ENCODE assay signal across 23 cellular contexts in the genomic region with DNA sequence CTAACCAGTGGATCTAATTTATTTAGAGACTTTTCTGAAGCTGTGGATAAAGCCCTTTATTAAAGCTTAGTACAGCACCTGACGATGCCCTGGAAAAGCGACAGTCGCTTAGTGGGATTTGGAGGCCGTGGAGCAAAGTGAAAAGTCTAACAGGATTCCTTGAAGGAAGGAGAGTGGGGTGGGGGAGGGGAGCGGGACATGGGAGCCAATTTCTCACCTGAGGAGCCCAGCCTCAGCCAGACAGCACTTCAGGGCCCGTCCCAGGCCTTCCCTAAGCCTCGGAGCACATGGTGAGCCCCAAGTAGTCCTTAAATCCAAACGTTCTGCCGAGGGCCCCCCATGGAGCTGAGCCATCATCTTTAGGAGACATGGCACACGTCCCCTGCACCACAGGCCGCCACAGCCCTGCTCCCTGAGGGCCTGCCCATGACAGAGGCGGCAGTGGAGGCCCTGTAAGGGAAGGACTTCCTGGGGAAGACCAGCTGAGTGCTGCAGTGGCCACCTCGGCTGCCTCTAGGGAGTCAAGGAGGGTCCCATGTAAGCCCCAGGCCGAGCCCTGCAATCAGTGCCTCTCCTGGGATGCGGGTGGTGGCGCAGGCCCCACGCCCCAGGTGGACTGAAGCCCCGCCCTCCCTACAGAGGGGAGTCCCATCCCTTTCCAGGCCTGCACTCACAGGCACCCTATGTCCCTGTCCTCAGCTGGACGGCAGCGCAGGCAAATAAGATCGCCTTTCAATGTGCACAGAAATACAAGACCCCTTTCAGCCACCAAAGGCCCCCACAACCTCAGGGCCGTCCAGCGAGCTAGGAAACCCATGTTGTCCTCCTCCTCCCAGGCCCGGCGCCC.
A peak's percentile ranks its signal among the peaks of the same experiment; 100 is the strongest.
DNase-seq lines count a peak whose midpoint lies in the region; ATAC-seq, FAIRE-seq and TF ChIP-seq lines count a peak whose summit lies in the region.
"Had no signal": no experiment of that assay in that cellular context is flagged by ENCODE, and none has a peak within 500 bp of the region (broad histone marks: within the 10 kb centered on the region; RNA-seq: fewer than 3 reads in every experiment).

No MANE protein-coding gene starts in this region.

- peaks cover 0 to 6% (median 4%) of the 10 kb centered on the region in 12 donors for H3K4me1 ChIP-seq in heart left ventricle
- peaks cover 0 to 7% (median 5%) of the 10 kb centered on the region in 9 donors for H3K4me1 ChIP-seq in heart right ventricle
- H3K4me1 ChIP-seq in left ventricle myocardium inferior, result peaks cover 7% of the 10 kb centered on the region
- no peaks in the 10 kb centered on the region for H3K4me1 ChIP-seq in osteoblast (ENCODE audit: insufficient read depth, low read length)
- H3K4me1 ChIP-seq: adrenal gland, prostate gland, testis had no signal

- H3K4me2 ChIP-seq in osteoblast (ENCODE audit: insufficient read depth, low read length), result no peak overlapping the region

- H2AFZ ChIP-seq in osteoblast (ENCODE audit: low read length), result no peak overlapping the region

- TF ChIP-seq CTCF in heart left ventricle (IDR thresholded peaks at IDR 0.05) (no peak), heart right ventricle (IDR thresholded peaks at IDR 0.05) (no peak), left ventricle myocardium inferior (IDR thresholded peaks at IDR 0.05; ENCODE audit: borderline replicate concordance) (no peak), osteoblast (IDR thresholded peaks at IDR 0.05; ENCODE audit: extremely low read depth, low read depth, low read length) (no peak)

- H4K20me1 ChIP-seq in osteoblast (ENCODE audit: insufficient read depth, low read length), result peaks cover 6% of the 10 kb centered on the region

- intact Hi-C loops in heart left ventricle (cut with DNase I) (no loop called here), heart right ventricle (cut with DNase I) (no loop called here), left ventricle myocardium inferior (cut with micrococcal nuclease) (no loop called here)

- H3K9me3 ChIP-seq in heart left ventricle, result no peaks in the 10 kb centered on the region
- H3K9me3 ChIP-seq in heart right ventricle, result peaks cover 0 to 7% (median 0%) of the 10 kb centered on the region in 11 donors
- H3K9me3 ChIP-seq in left ventricle myocardium inferior (replicated peaks), result no peaks in the 10 kb centered on the region
- no peaks in the 10 kb centered on the region for H3K9me3 ChIP-seq in osteoblast (ENCODE audit: low read depth, low read length)
- H3K9me3 ChIP-seq: adrenal gland, prostate gland, testis had no signal

- TF ChIP-seq POLR2A in heart left ventricle (IDR thresholded peaks at IDR 0.05), result no peak

- no peaks in the 10 kb centered on the region for H3K27me3 ChIP-seq in heart left ventricle
- H3K27me3 ChIP-seq in heart right ventricle, result no peaks in the 10 kb centered on the region
- no peaks in the 10 kb centered on the region for H3K27me3 ChIP-seq in left ventricle myocardium inferior (ENCODE audit: low read depth)
- H3K27me3 ChIP-seq in osteoblast (ENCODE audit: insufficient read depth, low read length), result no peaks in the 10 kb centered on the region
- H3K27me3 ChIP-seq: adrenal gland, brain microvascular endothelial cell, testis had no signal

- peak in 3 of 5 donors; percentile 18 to 49 (median 19) for DNase-seq in heart left ventricle
- DNase-seq in heart right ventricle, result no peak
- DNase-seq in left ventricle myocardium inferior, result peak; percentile 12
- DNase-seq in osteoblast (ENCODE audit: insufficient read length, low spot score, missing footprints), result peak; percentile 74
- DNase-seq in urothelium cell line (ENCODE audit: low spot score), result no peak
- no peak for DNase-seq in midbrain (lab: John Stamatoyannopoulos, UW)
- DNase-seq in NOMO-1 treated with DMSO at 0.1 percent for 48 hours (lab: John Stamatoyannopoulos, UW; ENCODE audit: unreplicated experiment), result no peak
- DNase-seq: activated CD4-positive, alpha-beta T cell treated with anti-CD3 and anti-CD28 coated beads, Interleukin-2, amount 50 U/mL, for 1 hour; brain microvascular endothelial cell; CD8-positive, alpha-beta T cell; effector CD4-positive, alpha-beta T cell; NCI-H1417 treated with DMSO at 0.1 percent for 48 hours; NCI-H2081 treated with DMSO at 0.1 percent for 48 hours; NCI-H774; small intestine; testis had no signal

- ATAC-seq in heart left ventricle, result no peak
- ATAC-seq in heart right ventricle, result no peak
- no peak for ATAC-seq in HG03025 (IDR thresholded peaks at IDR 0.05; ENCODE audit: low FRiP score, unreplicated experiment)
- ATAC-seq: activated T-helper 17 cell treated with anti-CD3 and anti-CD28 coated beads, Interleukin-2, amount 50 U/mL, for 72 hours; CD8-positive, alpha-beta T cell; K562 had no signal

- H3K79me2 ChIP-seq in osteoblast (ENCODE audit: insufficient read depth, low read length), result no peaks in the 10 kb centered on the region

- H3K36me3 ChIP-seq in heart left ventricle, result no peaks in the 10 kb centered on the region
- H3K36me3 ChIP-seq in heart right ventricle, result peaks cover 0 to 8% (median 0%) of the 10 kb centered on the region in 9 donors
- peaks cover 13% of the 10 kb centered on the region for H3K36me3 ChIP-seq in left ventricle myocardium inferior
- no peaks in the 10 kb centered on the region for H3K36me3 ChIP-seq in osteoblast (ENCODE audit: insufficient read depth, low read length)
- H3K36me3 ChIP-seq: adrenal gland, brain microvascular endothelial cell, prostate gland had no signal

- H3K4me3 ChIP-seq in heart left ventricle (no peak overlapping the region), heart right ventricle (no peak overlapping the region), left ventricle myocardium inferior (no peak overlapping the region), osteoblast (ENCODE audit: insufficient read depth, low read length) (no peak overlapping the region)
- H3K4me3 ChIP-seq: adrenal gland, K562, prostate gland, testis had no signal

- 87 to 95% (median 93%) methylated on average over 21 to 25 of the region's 25 CpGs for WGBS in heart left ventricle, 4 donors
- 95% methylated on average over 25 of the region's 25 CpGs for WGBS in heart right ventricle, 2 donors

- no peak overlapping the region for H3K27ac ChIP-seq in heart left ventricle
- H3K27ac ChIP-seq in heart right ventricle, result no peak overlapping the region
- H3K27ac ChIP-seq in left ventricle myocardium inferior (replicated peaks), result no peak overlapping the region
- H3K27ac ChIP-seq in osteoblast (ENCODE audit: low read depth, low read length), result no peak overlapping the region
- H3K27ac ChIP-seq: adrenal gland, brain microvascular endothelial cell, epithelial cell of prostate, prostate gland, testis, VCaP had no signal

- peak; percentile 74 for FAIRE-seq in urothelium cell line (lab: Jason Lieb, UNC)
- FAIRE-seq: K562, small intestine had no signal

Comparison
In these comparisons a context has a peak if more than half of its experiments do, and no peak if none do; other contexts are left out.
1. DNase-seq: peak in heart left ventricle (3 of 5), left ventricle myocardium inferior (single experiment) and osteoblast (single experiment); none in heart right ventricle (0 of 2), urothelium cell line (single experiment), midbrain (single experiment) and NOMO-1 treated with DMSO at 0.1 percent for 48 hours (single experiment).